In the genomic region with DNA sequence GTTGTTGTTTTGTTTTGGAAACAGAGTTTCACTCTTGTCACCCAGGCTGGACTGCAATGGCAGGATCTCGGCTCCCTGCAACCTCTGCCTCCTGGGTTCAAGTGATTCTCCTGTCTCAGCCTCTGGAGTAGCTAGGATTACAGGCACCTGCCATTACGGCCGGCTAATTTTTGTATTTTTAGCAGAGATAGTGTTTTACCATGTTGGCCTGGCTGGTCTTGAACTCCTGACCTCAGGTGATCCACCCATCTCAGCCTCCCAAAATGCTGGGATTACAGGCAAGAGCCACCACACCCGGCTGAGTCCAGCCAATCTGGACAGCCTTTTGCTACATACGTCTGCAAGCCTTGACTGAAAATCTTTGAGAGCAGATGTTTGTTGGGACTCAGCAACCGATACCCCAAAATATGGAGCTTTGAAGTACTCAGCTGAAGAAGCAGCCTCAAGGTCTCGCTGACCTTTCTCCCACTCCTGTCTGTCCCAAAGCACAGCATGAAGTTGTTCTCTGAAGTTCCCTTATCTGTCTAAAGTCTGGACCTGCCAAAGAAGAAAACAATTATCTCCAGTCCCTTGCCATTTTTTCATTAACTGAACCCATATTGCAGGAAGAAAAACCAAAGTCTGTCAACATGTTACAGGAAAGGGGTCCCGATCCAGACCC, we compare ENCODE assay signal across 19 cellular contexts. TPM values are rescaled to one million over a fixed set of nuclear protein-coding genes. Genes with fewer than 3 reads are reported as not detected.
"Had no signal": no experiment of that assay in that cellular context is flagged by ENCODE, and none has a peak within 500 bp of the region (broad histone marks: within the 10 kb centered on the region; RNA-seq: fewer than 3 reads in every experiment).

No MANE protein-coding gene starts in this region.

- H3K27me3 Mint-ChIP-seq: progenitor cell of endocrine pancreas had no signal

- H3K27ac Mint-ChIP-seq: immature natural killer cell, progenitor cell of endocrine pancreas had no signal

- H3K27ac ChIP-seq: body of pancreas, dorsolateral prefrontal cortex, left ventricle myocardium inferior, right atrium auricular region, thyroid gland had no signal

- H3K4me1 ChIP-seq: body of pancreas, left ventricle myocardium inferior, right atrium auricular region, thyroid gland had no signal

- H3K4me3 ChIP-seq: body of pancreas, dorsolateral prefrontal cortex, left ventricle myocardium inferior, right atrium auricular region, thyroid gland had no signal

- H3K4me3 Mint-ChIP-seq: activated T-helper 1 cell treated with anti-CD3 and anti-CD28 coated beads, Interleukin-12 subunit alpha, Interleukin-12 subunit beta, Interleukin-2, Interleukin-4 antibody, amounts not matched to agents 30 ng/mL and 10 ng/mL and 1 ng/mL, durations not matched to agents 14 hours and 24 hours and 36 hours; immature natural killer cell; neural crest cell; T-helper 2 cell treated with Interferon-gamma antibody and Interleukin-4, amounts not matched to agents 5 μg/mL and 100 μg/mL, for 36 hours had no signal

- H3K36me3 Mint-ChIP-seq: immature natural killer cell had no signal

- H3K36me3 ChIP-seq: left ventricle myocardium inferior, right atrium auricular region, thyroid gland had no signal

- H3K9me3 ChIP-seq: body of pancreas, right atrium auricular region, thyroid gland had no signal

- DNase-seq: body of pancreas; dorsolateral prefrontal cortex; immature natural killer cell; kidney glomerular epithelial cell; left ventricle myocardium inferior; mammary epithelial cell; stimulated activated CD4-positive, alpha-beta T cell treated with anti-CD3 and anti-CD28 coated beads, Interleukin-12 subunit alpha, Interleukin-12 subunit beta, amount 100 ng/mL, for 4 hours; stimulated activated CD4-positive, alpha-beta T cell treated with anti-CD3 and anti-CD28 coated beads, Interleukin-1b, Interleukin-23, amount 100 ng/mL, for 48 hours; stimulated activated CD8-positive, alpha-beta memory T cell treated with anti-CD3 and anti-CD28 coated beads, Interleukin-4, amount 100 ng/mL, for 48 hours; stimulated activated naive CD4-positive, alpha-beta T cell treated with Interleukin-2 at 50 U/mL for 16 hours; SW 1271; thyroid gland had no signal

- H3K9me3 Mint-ChIP-seq: activated T-helper 1 cell treated with anti-CD3 and anti-CD28 coated beads, Interleukin-12 subunit alpha, Interleukin-12 subunit beta, Interleukin-2, Interleukin-4 antibody, amounts not matched to agents 30 ng/mL and 10 ng/mL and 1 ng/mL, durations not matched to agents 14 hours and 24 hours and 36 hours; immature natural killer cell; neural crest cell; T-helper 2 cell treated with Interferon-gamma antibody and Interleukin-4, amounts not matched to agents 5 μg/mL and 100 μg/mL, for 36 hours had no signal

- H3K27me3 ChIP-seq: body of pancreas, dorsolateral prefrontal cortex, right atrium auricular region, thyroid gland had no signal

- ATAC-seq: body of pancreas had no signal

RNA-seq across cellular contexts. Expression of a gene that starts 9.6 kb away (rescaled TPM):
- total RNA-seq: fibroblast of villous mesenchyme, myocyte had no signal
